In the genomic region with DNA sequence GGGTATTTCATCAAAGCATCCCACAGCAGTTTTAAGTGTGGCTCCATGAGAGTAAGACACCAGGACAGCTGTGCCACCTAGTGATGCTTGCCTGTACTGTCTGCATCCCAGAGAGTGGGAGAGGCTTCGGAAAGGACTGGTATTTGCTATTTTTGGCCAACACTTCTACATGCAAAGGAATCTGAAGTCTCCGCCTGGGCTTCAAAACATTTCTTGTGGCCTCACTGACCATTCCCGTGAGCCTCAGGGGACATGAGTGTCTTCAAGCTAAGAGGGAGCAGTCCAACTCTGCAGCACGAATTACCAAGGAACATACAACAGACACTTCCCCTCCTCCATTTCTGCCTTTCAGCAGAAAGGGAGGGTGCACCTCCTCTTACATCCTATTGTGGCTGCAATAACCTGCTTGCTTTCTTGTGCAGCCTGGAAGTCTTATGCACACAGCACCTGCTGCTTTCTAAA, we compare ENCODE assay signal across 9 cellular contexts.
A peak's percentile ranks its signal among the peaks of the same experiment; 100 is the strongest.
DNase-seq lines count a peak whose midpoint lies in the region; FAIRE-seq and TF ChIP-seq lines count a peak whose summit lies in the region.
"Had no signal": no experiment of that assay in that cellular context is flagged by ENCODE, and none has a peak within 500 bp of the region (broad histone marks: within the 10 kb centered on the region; RNA-seq: fewer than 3 reads in every experiment).

No MANE protein-coding gene starts in this region.

- POLR2A ChIA-PET in H1 (lab: Charles Lee; ENCODE audit: partially characterized antibody): interaction anchor here (0.8 kb wide), 1 partner anchor 59 kb away, joined by 3 read pairs; no protein-coding TSS in a partner anchor

- no peak for FAIRE-seq in H1 (lab: Jason Lieb, UNC)
- no peak for FAIRE-seq in GM19239 (lab: Jason Lieb, UNC)
- FAIRE-seq: islet of Langerhans had no signal

- no peaks in the 10 kb centered on the region for H4K20me1 ChIP-seq in H1 (replicated peaks in 1 of 2; ENCODE audit: control insufficient read depth in 1 of 2, insufficient read depth in 2 of 2, low read length in 2 of 2)

- no peak overlapping the region for H3K4me3 ChIP-seq in H1 (ENCODE audit: extremely low read depth in 1 of 4, insufficient read depth in 2 of 4, low read depth in 3 of 4, low read length in 4 of 4)

- no peak for TF ChIP-seq POLR2A in H1 (IDR thresholded peaks at IDR 0.05; ENCODE audit: control extremely low read depth in 1 of 2, low read depth in 2 of 2, low read length in 2 of 2)

- no peak overlapping the region for H3K9ac ChIP-seq in H1 (replicated peaks in 1 of 4; ENCODE audit: extremely low read depth in 1 of 4, low read depth in 3 of 4, low read length in 3 of 4)

- no peaks in the 10 kb centered on the region for H3K9me3 ChIP-seq in H1 (ENCODE audit: insufficient read depth in 2 of 2, low read depth in 1 of 2, low read length in 1 of 2)

- H3K23ac ChIP-seq in H1 (ENCODE audit: insufficient read length): no peak overlapping the region

- H3K36me3 ChIP-seq in H1 (ENCODE audit: control insufficient read depth in 2 of 4, insufficient read depth in 4 of 4, low read length in 3 of 4): no peaks in the 10 kb centered on the region

- DNase-seq in EL: peak; percentile 60
- DNase-seq in NCI-H460 (ENCODE audit: extremely low read depth, low read depth): peak; percentile 19
- peak in 1 of 2 experiments; percentile 15 for DNase-seq in H1 (ENCODE audit: low read depth in 1 of 2, low spot score in 2 of 2)
- DNase-seq in mucosa of gallbladder (ENCODE audit: low spot score): peak; percentile 36
- DNase-seq in GM19239 (ENCODE audit: insufficient read length, low spot score): no peak
- no peak for DNase-seq in HuH-7.5 (ENCODE audit: low spot score)
- no peak for DNase-seq in activated CD4-positive, CD25-positive, alpha-beta regulatory T cell treated with anti-CD3 and anti-CD28 coated beads, Interleukin-2, amount 50 U/mL, for 72 hours
- no peak for DNase-seq in GM13976 (ENCODE audit: low spot score)

- peak; percentile 82 to 83 for TF ChIP-seq RAD21 in H1 (IDR thresholded peaks at IDR 0.05 in 1 of 2, conservative IDR thresholded peaks at IDR 0.05 in 1 of 2; ENCODE audit: low read depth in 2 of 2, low read length in 2 of 2)

- H3K23me2 ChIP-seq in H1 (ENCODE audit: low read depth, low read length): no peaks in the 10 kb centered on the region

- no peak overlapping the region for H2BK15ac ChIP-seq in H1 (ENCODE audit: low read length)

- peak; percentile 60 to 72 (median 67) for TF ChIP-seq CTCF in H1 (IDR thresholded peaks at IDR 0.05; ENCODE audit: control extremely low read depth in 1 of 3, insufficient read depth in 1 of 3, low read depth in 1 of 3, low read length in 3 of 3)
- TF ChIP-seq CTCF in GM13976 (IDR thresholded peaks at IDR 0.05; ENCODE audit: borderline replicate concordance, control extremely low read depth, extremely low read depth, insufficient read depth, missing control alignments): no peak

- no peak overlapping the region for H4K5ac ChIP-seq in H1 (ENCODE audit: insufficient read length, low read depth, low read length)

- no peak for TF ChIP-seq EP300 in H1 (IDR thresholded peaks at IDR 0.05; ENCODE audit: borderline replicate concordance in 1 of 2, low read depth in 2 of 2, low read length in 2 of 2)

- no peak overlapping the region for H3K14ac ChIP-seq in H1 (ENCODE audit: insufficient read length)

- H3K56ac ChIP-seq in H1 (replicated peaks; ENCODE audit: insufficient read length, low read depth, low read length): no peak overlapping the region

- peak overlapping the region; percentile 85; the same call in 1 of the 2 replicates for H2AFZ ChIP-seq in H1 (ENCODE audit: low read length)

- no peak overlapping the region for H2BK120ac ChIP-seq in H1 (replicated peaks; ENCODE audit: low read depth, low read length)

- in situ Hi-C loops in GM13976 (cut with MboI; ENCODE audit: low sequenced_read_pairs, unreplicated experiment): no loop called here

- H2BK12ac ChIP-seq in H1 (ENCODE audit: low read depth, low read length): 0 out of 2 replicates have a peak overlapping the region, but pooled peaks have one; percentile 4

- no peak overlapping the region for H2BK5ac ChIP-seq in H1 (ENCODE audit: low read depth, low read length)

- H3K79me1 ChIP-seq in H1 (ENCODE audit: low read depth, low read length): no peaks in the 10 kb centered on the region; the same call in 1 of the 2 replicates

- H3K18ac ChIP-seq in H1 (ENCODE audit: extremely low read depth, low read length): no peak overlapping the region

- H3K4me2 ChIP-seq in H1 (ENCODE audit: insufficient read depth in 1 of 2, low read depth in 2 of 2, low read length in 2 of 2): no peak overlapping the region; a peak in 2 of 4 replicates

- 51% methylated on average over 4 of the region's 4 CpGs; no CpG with 5 or more reads in 1 of the 2 experiments for WGBS in H1 (ENCODE audit: extremely low coverage in 1 of 2, insufficient coverage in 1 of 2, insufficient read length in 1 of 2, insufficient replicate concordance in 2 of 2, low coverage in 1 of 2, low lambda C conversion rate in 2 of 2, missing lambda C conversion rate in 1 of 2), 2 experiments

- H4K8ac ChIP-seq in H1 (ENCODE audit: extremely low read depth, insufficient read depth, low read length): no peak overlapping the region

- no peak overlapping the region for H2BK20ac ChIP-seq in H1 (ENCODE audit: low read length)

- no peak overlapping the region for H2AK5ac ChIP-seq in H1 (ENCODE audit: low read depth, low read length)

- H3K4ac ChIP-seq in H1 (replicated peaks; ENCODE audit: insufficient read length, low read depth, low read length): no peak overlapping the region

- no peaks in the 10 kb centered on the region for H3K79me2 ChIP-seq in H1 (ENCODE audit: control insufficient read depth in 1 of 2, insufficient read depth in 2 of 2, low read length in 2 of 2)

- no peaks in the 10 kb centered on the region for H3K27me3 ChIP-seq in H1 (replicated peaks in 1 of 4; ENCODE audit: control insufficient read depth in 3 of 4, extremely low read depth in 1 of 4, insufficient read depth in 3 of 4, low read length in 3 of 4)

- H3K27ac ChIP-seq in H1 (ENCODE audit: low read depth, low read length): no peak overlapping the region

- CTCF ChIA-PET in H1 (lab: Charles Lee; ENCODE audit: partially characterized antibody): interaction anchor here (0.8 to 3.0 kb wide), 23 partner anchors 11 to 709 kb away, joined by 3 to 17 read pairs (median 4); no protein-coding TSS in a partner anchor

- peaks cover 2 to 14% (median 7%) of the 10 kb centered on the region in 4 experiments; a peak in 4 of 7 replicates for H3K4me1 ChIP-seq in H1 (replicated peaks in 1 of 4; ENCODE audit: control insufficient read depth in 3 of 4, insufficient read depth in 4 of 4, low read length in 3 of 4)

- H4K91ac ChIP-seq in H1 (replicated peaks; ENCODE audit: insufficient read length, low read length): no peak overlapping the region

TF ChIP-seq in H1, 55 proteins besides CTCF, POLR2A, EP300 and RAD21:
- TF ChIP-seq SAP30 (IDR thresholded peaks at IDR 0.05; ENCODE audit: insufficient read depth, insufficient replicate concordance, low read length): no peak
- TF ChIP-seq CEBPB (IDR thresholded peaks at IDR 0.05; ENCODE audit: low read depth, low read length): no peak
- no peak for TF ChIP-seq KDM5A (IDR thresholded peaks at IDR 0.05; ENCODE audit: low read length)
- TF ChIP-seq JUN (IDR thresholded peaks at IDR 0.05; ENCODE audit: low read depth, low read length): no peak
- TF ChIP-seq, protein P1, sequence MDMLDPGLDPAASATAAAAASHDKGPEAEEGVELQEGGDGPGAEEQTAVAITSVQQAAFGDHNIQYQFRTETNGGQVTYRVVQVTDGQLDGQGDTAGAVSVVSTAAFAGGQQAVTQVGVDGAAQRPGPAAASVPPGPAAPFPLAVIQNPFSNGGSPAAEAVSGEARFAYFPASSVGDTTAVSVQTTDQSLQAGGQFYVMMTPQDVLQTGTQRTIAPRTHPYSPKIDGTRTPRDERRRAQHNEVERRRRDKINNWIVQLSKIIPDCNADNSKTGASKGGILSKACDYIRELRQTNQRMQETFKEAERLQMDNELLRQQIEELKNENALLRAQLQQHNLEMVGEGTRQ (IDR thresholded peaks at IDR 0.05; ENCODE audit: low read length): no peak
- TF ChIP-seq TAF1 (IDR thresholded peaks at IDR 0.05; ENCODE audit: low read depth, low read length): no peak
- TF ChIP-seq NRF1 (IDR thresholded peaks at IDR 0.05; ENCODE audit: low read depth, low read length): no peak
- no peak for TF ChIP-seq RFX5 (IDR thresholded peaks at IDR 0.05; ENCODE audit: borderline replicate concordance, low read depth, low read length)
- TF ChIP-seq ASH2L (IDR thresholded peaks at IDR 0.05; ENCODE audit: low read length): no peak
- no peak for TF ChIP-seq GTF2F1 (IDR thresholded peaks at IDR 0.05; ENCODE audit: borderline replicate concordance, low read depth, low read length)
- no peak for TF ChIP-seq BCL11A (IDR thresholded peaks at IDR 0.05; ENCODE audit: low read depth in 2 of 2, low read length in 2 of 2)
- TF ChIP-seq SP2 (IDR thresholded peaks at IDR 0.05; ENCODE audit: low read length): no peak
- TF ChIP-seq PHF8 (conservative IDR thresholded peaks at IDR 0.05; ENCODE audit: low read depth, low read length): no peak
- TF ChIP-seq SUZ12 (IDR thresholded peaks at IDR 0.05; ENCODE audit: low read length): no peak
- TF ChIP-seq MAX (IDR thresholded peaks at IDR 0.05): no peak
- TF ChIP-seq ZNF274 (IDR thresholded peaks at IDR 0.05; ENCODE audit: borderline replicate concordance, extremely low read depth, low read length): no peak
- no peak for TF ChIP-seq SIX5 (IDR thresholded peaks at IDR 0.05; ENCODE audit: low read depth, low read length)
- no peak for TF ChIP-seq CREB1 (IDR thresholded peaks at IDR 0.05)
- TF ChIP-seq SP1 (IDR thresholded peaks at IDR 0.05; ENCODE audit: low read depth, low read length): no peak

Comparison
In these comparisons a context has a peak if more than half of its experiments do, and no peak if none do; other contexts are left out.
1. DNase-seq: peak in EL (single experiment), NCI-H460 (single experiment) and mucosa of gallbladder (single experiment); none in GM19239 (single experiment), HuH-7.5 (single experiment), activated CD4-positive, CD25-positive, alpha-beta regulatory T cell treated with anti-CD3 and anti-CD28 coated beads, Interleukin-2, amount 50 U/mL, for 72 hours (single experiment) and GM13976 (single experiment).